8 cellular contexts compared by ENCODE assay signal in genomic region chr11:62787005-62787759, GRCh38. TPM values are rescaled to one million over a fixed set of nuclear protein-coding genes. Genes with fewer than 3 reads are reported as not detected.
DNase-seq lines count a peak whose midpoint lies in the region; ATAC-seq lines count a peak whose summit lies in the region.

Gene TMEM179B (plus strand): TSS chr11:62787402. CDS start chr11:62787432, 30 bp downstream.

- H3K14ac ChIP-seq in mesenchymal stem cell (ENCODE audit: low read length in 2 of 2): peak within 1 kb of the TSS in 1 of 2 experiments; percentile 98

- H3K18ac ChIP-seq in mesenchymal stem cell (ENCODE audit: low read depth in 1 of 2, low read length in 2 of 2): peak within 1 kb of the TSS; percentile 75 to 98

- H4K8ac ChIP-seq in mesenchymal stem cell (ENCODE audit: low read length): peak within 1 kb of the TSS; percentile 59

- peak within 1 kb of the TSS; percentile 99 for H3K4me2 ChIP-seq in mesenchymal stem cell (ENCODE audit: low read length, poor library complexity, severe bottlenecking)

- peaks cover 9% of the 10 kb centered on the region for H3K36me3 ChIP-seq in effector memory CD4-positive, alpha-beta T cell (ENCODE audit: control insufficient read depth, insufficient read depth, low read length)
- H3K36me3 ChIP-seq in mesenchymal stem cell (ENCODE audit: control insufficient read depth in 1 of 2, insufficient read depth in 2 of 2, low read depth in 1 of 2, low read length in 2 of 2): peaks cover 34 to 43% of the 10 kb centered on the region in 2 experiments

- no peaks in the 10 kb centered on the region for H3K27me3 ChIP-seq in effector memory CD4-positive, alpha-beta T cell (replicated peaks; ENCODE audit: control insufficient read depth, insufficient read depth, low read length, poor library complexity, severe bottlenecking)
- H3K27me3 ChIP-seq in mesenchymal stem cell (ENCODE audit: control insufficient read depth in 1 of 2, insufficient read depth in 1 of 2, low read length in 2 of 2): no peaks in the 10 kb centered on the region

- peak within 1 kb of the TSS; percentile 55 for H2BK120ac ChIP-seq in mesenchymal stem cell (ENCODE audit: low read depth, low read length)

- DNase-seq in CMK (ENCODE audit: low read depth) (peak; percentile 87), HS-27A (ENCODE audit: low read depth) (peak; percentile 98), NK-92 (lab: John Stamatoyannopoulos, UW; ENCODE audit: unreplicated experiment) (peak; percentile 85), mesenchymal stem cell (peak; percentile 98)
- DNase-seq in activated CD8-positive, alpha-beta memory T cell treated with anti-CD3 and anti-CD28 coated beads for 24 hours: peak; percentile 99
- peak; percentile 92 to 97 (median 94) for DNase-seq in effector memory CD4-positive, alpha-beta T cell
- DNase-seq in stimulated activated CD8-positive, alpha-beta memory T cell treated with anti-CD3 and anti-CD28 coated beads, Interleukin-12 subunit alpha, Interleukin-12 subunit beta, amount 100 ng/mL, for 4 hours (ENCODE audit: low read depth): peak; percentile 94

- H2BK12ac ChIP-seq in mesenchymal stem cell (ENCODE audit: low read length in 2 of 2): no peak within 1 kb of the TSS

- H3K27ac ChIP-seq in effector memory CD4-positive, alpha-beta T cell (ENCODE audit: insufficient read depth, low read length, poor library complexity, severe bottlenecking): peak within 1 kb of the TSS; percentile 89
- H3K27ac ChIP-seq in mesenchymal stem cell (ENCODE audit: low read length, poor library complexity, severe bottlenecking): peak within 1 kb of the TSS; percentile 81

- H3K9me3 ChIP-seq in effector memory CD4-positive, alpha-beta T cell (ENCODE audit: control insufficient read depth, low read length): no peaks in the 10 kb centered on the region
- H3K9me3 ChIP-seq in mesenchymal stem cell (ENCODE audit: control insufficient read depth, low read length): no peaks in the 10 kb centered on the region

- H2AFZ ChIP-seq in mesenchymal stem cell (ENCODE audit: low read depth, low read length): peak within 1 kb of the TSS; percentile 83

- peak within 1 kb of the TSS; percentile 91 for H3K9ac ChIP-seq in mesenchymal stem cell (ENCODE audit: low read length)

- H3K4ac ChIP-seq in mesenchymal stem cell (ENCODE audit: low read depth in 1 of 2, low read length in 2 of 2): peak within 1 kb of the TSS; percentile 5 to 96

- peak within 1 kb of the TSS in 1 of 2 experiments; percentile 96 for H3K23ac ChIP-seq in mesenchymal stem cell (ENCODE audit: low read length in 2 of 2)

- H4K91ac ChIP-seq in mesenchymal stem cell (ENCODE audit: low read length): peak within 1 kb of the TSS; percentile 91

- peak within 1 kb of the TSS; percentile 40 for H2BK5ac ChIP-seq in mesenchymal stem cell (ENCODE audit: low read depth, low read length, poor library complexity, severe bottlenecking)

- peaks cover 32% of the 10 kb centered on the region for H3K4me1 ChIP-seq in effector memory CD4-positive, alpha-beta T cell (ENCODE audit: control insufficient read depth, insufficient read depth, low read length, poor library complexity, severe bottlenecking)
- H3K4me1 ChIP-seq in mesenchymal stem cell (ENCODE audit: control insufficient read depth, insufficient read depth, low read depth, low read length): peaks cover 17% of the 10 kb centered on the region

- peak within 1 kb of the TSS; percentile 89 for H2BK15ac ChIP-seq in mesenchymal stem cell (ENCODE audit: low read depth, poor library complexity, severe bottlenecking)

- under 1% methylated on average over 82 of the region's 88 CpGs for WGBS in mesenchymal stem cell

- peak within 1 kb of the TSS; percentile 98 for H3K4me3 ChIP-seq in effector memory CD4-positive, alpha-beta T cell (ENCODE audit: insufficient read depth, low read depth, low read length, poor library complexity, severe bottlenecking)
- peak within 1 kb of the TSS; percentile 90 to 92 for H3K4me3 ChIP-seq in mesenchymal stem cell (ENCODE audit: insufficient read depth in 1 of 2, low read depth in 1 of 2, low read length in 2 of 2)

- ATAC-seq in GM19463 (IDR thresholded peaks at IDR 0.05; ENCODE audit: unreplicated experiment): peak; percentile 63

- peaks cover 5% of the 10 kb centered on the region for H3K79me1 ChIP-seq in mesenchymal stem cell (replicated peaks; ENCODE audit: low read length, poor library complexity, severe bottlenecking)

- no peak within 1 kb of the TSS for H2AK5ac ChIP-seq in mesenchymal stem cell (ENCODE audit: low read length, severe bottlenecking)

RNA-seq across cellular contexts. Expression of gene TMEM179B, which starts in this region (rescaled TPM):
- 117 TPM for polyA plus RNA-seq in mesenchymal stem cell (2013, experiment 1 of 2)
- 115 TPM for polyA plus RNA-seq in mesenchymal stem cell (2013, experiment 2 of 2)

Comparison
In these comparisons a context has a peak if more than half of its experiments do, and no peak if none do; other contexts are left out.
1. Peak in every context shown above with its lines: DNase-seq, ATAC-seq, H3K4me3 ChIP-seq and H3K27ac ChIP-seq.